Comparison of ENCODE assay signal across 8 cellular contexts in genomic region chr1:202888204-202888506, GRCh38. TPM values are rescaled to one million over a fixed set of nuclear protein-coding genes. Genes with fewer than 3 reads are reported as not detected.
A peak's percentile ranks its signal among the peaks of the same experiment; 100 is the strongest.
DNase-seq lines count a peak whose midpoint lies in the region; ATAC-seq, FAIRE-seq and TF ChIP-seq lines count a peak whose summit lies in the region.

No MANE protein-coding gene starts in this region.

- no peaks in the 10 kb centered on the region for H3F3A ChIP-seq in PC-3 (ENCODE audit: low read length, unreplicated experiment)

- H3K4me3 ChIP-seq in PC-3 (ENCODE audit: low read length), result peak overlapping the region; percentile 92
- H3K4me3 ChIP-seq in endothelial cell of umbilical vein (replicated peaks in 1 of 3; ENCODE audit: insufficient read depth in 1 of 3, low read depth in 1 of 3, low read length in 3 of 3), result peak overlapping the region; percentile 79 to 96 (median 90)
- peak overlapping the region; percentile 95 to 97 for H3K4me3 ChIP-seq in neutrophil (ENCODE audit: low read depth in 1 of 2, low read length in 1 of 2)

- H3K4me1 ChIP-seq in PC-3 (ENCODE audit: insufficient read depth, low read length), result peaks cover 13% of the 10 kb centered on the region
- H3K4me1 ChIP-seq in endothelial cell of umbilical vein (ENCODE audit: control insufficient read depth, extremely low read depth, insufficient read depth, low read length), result peaks cover 10% of the 10 kb centered on the region
- H3K4me1 ChIP-seq in neutrophil (ENCODE audit: control insufficient read depth in 1 of 2, insufficient read depth in 1 of 2, low read depth in 1 of 2, low read length in 1 of 2), result peaks cover 18 to 28% of the 10 kb centered on the region in 2 experiments

- dilution Hi-C loops in endothelial cell of umbilical vein (cut with MboI; ENCODE audit: extremely low pct_ligation_motif_present, low sequenced_read_pairs), result no loop called here

- H3K36me3 ChIP-seq in PC-3 (ENCODE audit: low read depth, low read length) (peaks cover 1% of the 10 kb centered on the region; the same call in 1 of the 2 replicates), endothelial cell of umbilical vein (ENCODE audit: control insufficient read depth in 2 of 2, extremely low read depth in 1 of 2, insufficient read depth in 2 of 2, low read length in 2 of 2) (peaks cover 2 to 7% of the 10 kb centered on the region in 2 experiments), neutrophil (peaks cover 36% of the 10 kb centered on the region)

- intact Hi-C loops in PC-3 (cut with micrococcal nuclease) (loop anchor here (1.0 to 2.0 kb wide), 2 partner anchors 27 to 81 kb away; no protein-coding TSS in a partner anchor), endothelial cell of umbilical vein (cut with micrococcal nuclease) (loop anchor here (1.0 to 10.0 kb wide), 6 partner anchors 27 to 107 kb away; partner anchors contain the start of genes ADIPOR1 and PCAT6)

- no peaks in the 10 kb centered on the region for H4K20me1 ChIP-seq in PC-3 (ENCODE audit: low read length)
- H4K20me1 ChIP-seq in endothelial cell of umbilical vein (replicated peaks; ENCODE audit: control insufficient read depth, extremely low read depth, insufficient read depth, low read length), result no peaks in the 10 kb centered on the region

- H3K4me2 ChIP-seq in PC-3 (ENCODE audit: low read length), result peak overlapping the region; percentile 82
- peak overlapping the region; percentile 98 for H3K4me2 ChIP-seq in endothelial cell of umbilical vein (ENCODE audit: insufficient read depth, low read length)

- no peaks in the 10 kb centered on the region for H3K9me1 ChIP-seq in endothelial cell of umbilical vein (replicated peaks; ENCODE audit: control insufficient read depth, extremely low read depth, insufficient read depth, low read length)

- DNase-seq in EH (ENCODE audit: low read depth) (peak; percentile 54), PC-3 (no peak), endothelial cell of umbilical vein (ENCODE audit: low read depth, low spot score) (no peak), putamen (ENCODE audit: low spot score) (no peak)
- no peak for DNase-seq in activated CD4-positive, CD25-positive, alpha-beta regulatory T cell treated with anti-CD3 and anti-CD28 coated beads, Interleukin-2, amount 50 U/mL, for 72 hours

- POLR2A ChIA-PET in PC-3 (lab: Charles Lee; ENCODE audit: unreplicated experiment) (no interaction called here), endothelial cell of umbilical vein (lab: Charles Lee) (interaction anchor here (0.8 kb wide), 1 partner anchor 8 kb away, joined by 3 read pairs; no protein-coding TSS in a partner anchor)

- no peaks in the 10 kb centered on the region for H3K9me2 ChIP-seq in PC-3 (replicated peaks; ENCODE audit: low read length)

- H3K27me3 ChIP-seq in PC-3 (ENCODE audit: low read length) (no peaks in the 10 kb centered on the region), endothelial cell of umbilical vein (ENCODE audit: control insufficient read depth in 2 of 2, insufficient read depth in 2 of 2, low read length in 2 of 2) (no peaks in the 10 kb centered on the region), neutrophil (no peaks in the 10 kb centered on the region)

- H2AFZ ChIP-seq in PC-3 (ENCODE audit: low read length) (peak overlapping the region; percentile 84), endothelial cell of umbilical vein (ENCODE audit: low read depth, low read length) (peak overlapping the region; percentile 32)

- FAIRE-seq in endothelial cell of umbilical vein (lab: Jason Lieb, UNC), result peak; percentile 50

- ATAC-seq in PC-3 (no peak), GM19397 (IDR thresholded peaks at IDR 0.05; ENCODE audit: unreplicated experiment) (no peak), GM21529 (IDR thresholded peaks at IDR 0.05; ENCODE audit: unreplicated experiment) (no peak)

- no peak for TF ChIP-seq POLR2A in endothelial cell of umbilical vein (IDR thresholded peaks at IDR 0.05; ENCODE audit: low read depth, low read length)

- H3K9me3 ChIP-seq in PC-3 (ENCODE audit: low read length), result no peaks in the 10 kb centered on the region
- no peaks in the 10 kb centered on the region for H3K9me3 ChIP-seq in endothelial cell of umbilical vein (replicated peaks; ENCODE audit: control insufficient read depth, insufficient read depth, low read length)
- no peaks in the 10 kb centered on the region for H3K9me3 ChIP-seq in neutrophil

- H3K79me2 ChIP-seq in PC-3 (ENCODE audit: low read length), result peaks cover 47% of the 10 kb centered on the region
- H3K79me2 ChIP-seq in endothelial cell of umbilical vein (ENCODE audit: control insufficient read depth, insufficient read depth, low read length), result peaks cover 17% of the 10 kb centered on the region

- no TSS peak for BruUV-seq in PC-3 (replicated peaks; lab: Mats Ljungman, UMichigan)
- BruUV-seq in endothelial cell of umbilical vein (replicated peaks; lab: Mats Ljungman, UMichigan), result TSS peak; percentile 39

- CTCF ChIA-PET in PC-3 (lab: Charles Lee), result no interaction called here
- CTCF ChIA-PET in endothelial cell of umbilical vein (lab: Charles Lee), result interaction anchor here (0.6 to 1.6 kb wide), 5 partner anchors 11 to 76 kb away, joined by 3 to 5 read pairs (median 3); no protein-coding TSS in a partner anchor

- peak overlapping the region; percentile 82 for H3K9ac ChIP-seq in PC-3 (ENCODE audit: low read length)
- H3K9ac ChIP-seq in endothelial cell of umbilical vein (replicated peaks; ENCODE audit: extremely low read depth, insufficient read depth, low read length), result peak overlapping the region; percentile 65

- H3K27ac ChIP-seq in PC-3 (ENCODE audit: low read length) (peak overlapping the region; percentile 78), endothelial cell of umbilical vein (ENCODE audit: insufficient read depth, low read depth, low read length) (peak overlapping the region; percentile 18), neutrophil (peak overlapping the region; percentile 99)

- TF ChIP-seq CTCF in PC-3 (conservative IDR thresholded peaks at IDR 0.05; ENCODE audit: low read depth, low read length) (no peak), endothelial cell of umbilical vein (IDR thresholded peaks at IDR 0.05; ENCODE audit: extremely low read depth in 1 of 2, insufficient read depth in 1 of 2, low read depth in 1 of 2, low read length in 2 of 2) (no peak), neutrophil (IDR thresholded peaks at IDR 0.05) (no peak)

TF ChIP-seq in endothelial cell of umbilical vein, 7 proteins besides CTCF, POLR2A, EP300 and RAD21:
- TF ChIP-seq, protein P1, sequence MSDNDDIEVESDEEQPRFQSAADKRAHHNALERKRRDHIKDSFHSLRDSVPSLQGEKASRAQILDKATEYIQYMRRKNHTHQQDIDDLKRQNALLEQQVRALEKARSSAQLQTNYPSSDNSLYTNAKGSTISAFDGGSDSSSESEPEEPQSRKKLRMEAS (IDR thresholded peaks at IDR 0.05; ENCODE audit: insufficient read depth, insufficient read length), result no peak
- TF ChIP-seq FOS (IDR thresholded peaks at IDR 0.05; ENCODE audit: borderline replicate concordance, insufficient read depth, low read length) (no peak), JUN (IDR thresholded peaks at IDR 0.05; ENCODE audit: borderline replicate concordance, insufficient read depth, insufficient read length, low read depth) (no peak), EZH2 (IDR thresholded peaks at IDR 0.05; ENCODE audit: borderline replicate concordance, low read depth, low read length, severe bottlenecking) (no peak), MYC (IDR thresholded peaks at IDR 0.05; ENCODE audit: low read depth, low read length) (no peak), GATA2 (IDR thresholded peaks at IDR 0.05; ENCODE audit: insufficient read depth, insufficient read length, low read depth, low read length) (no peak), POLR2AphosphoS5 (IDR thresholded peaks at IDR 0.05; ENCODE audit: insufficient read depth, low read depth, low read length) (no peak)
TF ChIP-seq in endothelial cell of umbilical vein: peak in this region for 0.

RNA-seq across cellular contexts. Expression of gene RABIF, which starts 0.8 kb away (rescaled TPM):
- total RNA-seq in PC-3 (2014; rRNA removed) (14.8 and 15.5 TPM in 2 replicates), endothelial cell of umbilical vein (13.1 and 15.8 TPM in 2 replicates)
- polyA plus RNA-seq in endothelial cell of umbilical vein, result 15.4 and 17.1 TPM in 2 replicates
- 15.4 and 15.7 TPM in 2 replicates for polyA plus RNA-seq in endothelial cell of umbilical vein (2011; cell fraction: cytosol; rRNA removed)
- 5.3 and 7.6 TPM in 2 replicates for polyA plus RNA-seq in endothelial cell of umbilical vein (2011; cell fraction: nucleus; rRNA removed)
- 13.7 and 18.1 TPM in 2 replicates for polyA plus RNA-seq in endothelial cell of umbilical vein (2012)
- polyA minus RNA-seq in endothelial cell of umbilical vein, result 14.0 and 18.2 TPM in 2 replicates
- 8.9 TPM for polyA minus RNA-seq in endothelial cell of umbilical vein (2011; cell fraction: cytosol; rRNA and poly(A)+ RNA removed)
- 5.9 and 8.8 TPM in 2 replicates for polyA minus RNA-seq in endothelial cell of umbilical vein (2011; cell fraction: nucleus; rRNA and poly(A)+ RNA removed)

RNA-seq across cellular contexts. Expression of gene KLHL12, which starts 38.9 kb away (rescaled TPM):
- total RNA-seq in PC-3 (2014; rRNA removed), result 25.2 and 26.7 TPM in 2 replicates
- total RNA-seq in endothelial cell of umbilical vein, result 22.8 and 25.2 TPM in 2 replicates
- polyA plus RNA-seq in endothelial cell of umbilical vein, result 20.6 and 23.0 TPM in 2 replicates
- 21.4 and 23.0 TPM in 2 replicates for polyA plus RNA-seq in endothelial cell of umbilical vein (2011; cell fraction: cytosol; rRNA removed)
- 42.2 and 51.8 TPM in 2 replicates for polyA plus RNA-seq in endothelial cell of umbilical vein (2011; cell fraction: nucleus; rRNA removed)
- 17.9 and 21.5 TPM in 2 replicates for polyA plus RNA-seq in endothelial cell of umbilical vein (2012)
- polyA minus RNA-seq in endothelial cell of umbilical vein, result 41.7 and 49.9 TPM in 2 replicates
- polyA minus RNA-seq in endothelial cell of umbilical vein (2011; cell fraction: cytosol; rRNA and poly(A)+ RNA removed), result 14.0 TPM
- polyA minus RNA-seq in endothelial cell of umbilical vein (2011; cell fraction: nucleus; rRNA and poly(A)+ RNA removed), result 15.5 and 32.6 TPM in 2 replicates

Comparison
In these comparisons a context has a peak if more than half of its experiments do, and no peak if none do; other contexts are left out.
1. H3K27ac ChIP-seq: peak in every context shown above with its lines; median percentile 99 in neutrophil; 78 in PC-3; 18 in endothelial cell of umbilical vein.